ENCODE assay signal across 1 cellular context in the genomic region with DNA sequence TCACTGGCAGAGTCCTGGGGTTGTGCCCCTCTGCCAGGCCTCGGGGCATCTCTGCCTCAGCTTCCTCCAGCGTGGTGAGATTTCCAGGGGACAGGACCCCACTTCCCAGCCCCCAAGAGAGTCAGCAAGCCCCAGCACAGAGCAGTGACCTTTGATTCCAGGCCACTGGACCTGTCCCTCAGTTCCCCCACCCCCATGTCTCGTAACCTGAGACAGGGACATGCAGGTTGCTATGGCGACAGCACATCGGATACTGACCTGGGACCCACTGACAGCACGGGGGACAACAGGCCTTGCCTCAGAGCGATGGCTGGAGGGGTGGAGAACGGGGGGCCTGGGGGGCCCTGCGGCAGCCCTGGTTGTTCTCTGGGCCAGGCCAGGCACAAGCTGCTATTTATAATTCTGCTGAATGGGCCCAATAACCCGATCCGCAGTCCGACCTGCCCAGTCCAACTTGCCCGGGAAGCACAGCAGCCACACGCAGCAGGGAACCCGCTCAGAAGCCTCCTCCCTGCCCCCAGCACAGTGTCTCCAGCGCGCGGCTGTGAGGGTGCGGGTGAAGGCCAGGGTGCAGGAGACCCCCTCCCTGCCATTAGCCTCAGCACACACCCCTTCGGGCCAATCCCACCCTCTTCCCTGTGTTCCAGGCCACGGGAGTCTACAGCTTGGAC.
A peak's percentile ranks its signal among the peaks of the same experiment; 100 is the strongest.
TF ChIP-seq lines count a peak whose summit lies in the region.

No MANE protein-coding gene starts in this region.

TF ChIP-seq in HepG2, 621 proteins besides CTCF, POLR2A, EP300 and RAD21 (continued from another document):
- TF ChIP-seq TSC22D2 (CRISPR knock-in tag; IDR thresholded peaks at IDR 0.05; ENCODE audit: borderline replicate concordance) (no peak), TCF7 (IDR thresholded peaks at IDR 0.05; ENCODE audit: low read depth) (no peak)
- TF ChIP-seq, protein P1, sequence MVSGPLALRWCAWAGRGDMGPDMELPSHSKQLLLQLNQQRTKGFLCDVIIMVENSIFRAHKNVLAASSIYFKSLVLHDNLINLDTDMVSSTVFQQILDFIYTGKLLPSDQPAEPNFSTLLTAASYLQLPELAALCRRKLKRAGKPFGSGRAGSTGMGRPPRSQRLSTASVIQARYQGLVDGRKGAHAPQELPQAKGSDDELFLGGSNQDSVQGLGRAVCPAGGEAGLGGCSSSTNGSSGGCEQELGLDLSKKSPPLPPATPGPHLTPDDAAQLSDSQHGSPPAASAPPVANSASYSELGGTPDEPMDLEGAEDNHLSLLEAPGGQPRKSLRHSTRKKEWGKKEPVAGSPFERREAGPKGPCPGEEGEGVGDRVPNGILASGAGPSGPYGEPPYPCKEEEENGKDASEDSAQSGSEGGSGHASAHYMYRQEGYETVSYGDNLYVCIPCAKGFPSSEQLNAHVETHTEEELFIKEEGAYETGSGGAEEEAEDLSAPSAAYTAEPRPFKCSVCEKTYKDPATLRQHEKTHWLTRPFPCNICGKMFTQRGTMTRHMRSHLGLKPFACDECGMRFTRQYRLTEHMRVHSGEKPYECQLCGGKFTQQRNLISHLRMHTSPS (CRISPR knock-in tag; IDR thresholded peaks at IDR 0.05; ENCODE audit: low read depth): peak; percentile 39; the same call in 1 of the 2 replicates
